Comparison of ENCODE assay signal across 9 cellular contexts in the genomic region with DNA sequence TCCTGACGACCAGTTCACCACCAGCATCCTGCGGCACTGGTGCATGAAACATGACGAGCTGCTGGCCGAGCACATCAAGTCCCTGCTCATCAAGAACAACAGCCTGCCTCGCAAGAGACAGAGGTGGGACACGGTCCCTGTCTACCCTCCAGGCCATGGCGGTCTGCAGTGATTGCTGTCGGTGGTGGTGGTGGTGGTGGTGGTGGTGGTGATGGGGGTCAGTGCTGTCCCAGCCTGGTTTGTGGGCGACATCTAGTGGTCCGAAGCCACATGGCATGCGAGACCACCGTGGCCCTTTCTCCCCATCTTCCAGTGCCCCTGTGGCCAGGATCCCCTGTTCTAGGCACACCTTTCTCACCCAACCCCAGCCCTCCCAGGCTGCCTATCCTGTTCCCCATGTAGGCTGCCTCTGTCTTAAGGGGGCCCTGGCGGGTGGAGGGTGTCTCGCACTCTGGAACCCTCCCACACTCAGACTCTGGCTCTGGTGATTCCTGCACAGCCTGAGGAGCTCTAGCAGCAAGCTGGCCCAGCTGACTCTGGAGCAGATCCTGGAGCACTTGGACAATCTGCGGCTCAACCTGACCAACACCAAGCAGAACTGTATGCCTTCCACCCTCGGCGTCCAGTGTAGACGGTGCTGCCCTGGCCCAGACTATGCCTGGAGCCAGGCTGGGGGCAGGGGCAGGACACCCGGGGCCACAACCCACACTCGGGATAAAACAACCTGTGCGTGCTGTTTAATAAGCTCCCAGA. TPM values are rescaled to one million over a fixed set of nuclear protein-coding genes. Genes with fewer than 3 reads are reported as not detected.
A peak's percentile ranks its signal among the peaks of the same experiment; 100 is the strongest.
DNase-seq lines count a peak whose midpoint lies in the region; ATAC-seq and TF ChIP-seq lines count a peak whose summit lies in the region.
"Had no signal": no experiment of that assay in that cellular context is flagged by ENCODE, and none has a peak within 500 bp of the region (broad histone marks: within the 10 kb centered on the region; RNA-seq: fewer than 3 reads in every experiment).

No MANE protein-coding gene starts in this region.

- H3K9me3 Mint-ChIP-seq in dendritic cell treated with granulocyte-macrophage colony-stimulating factor and Interleukin-4, amounts not matched to agents 40 ng/mL and 50 ng/mL, for 4 days, result no peaks in the 10 kb centered on the region
- H3K9me3 Mint-ChIP-seq in neural crest cell, result no peaks in the 10 kb centered on the region

- H3K4me2 ChIP-seq in BLaER1 treated with 17β-estradiol and CSF1 and Interleukin-3, amounts not matched to agents 10 nM and 100 nM, result peak overlapping the region; percentile 94 to 100 (median 99)

- H3K27ac Mint-ChIP-seq in dendritic cell treated with granulocyte-macrophage colony-stimulating factor and Interleukin-4, amounts not matched to agents 40 ng/mL and 50 ng/mL, for 4 days, result peak overlapping the region; percentile 83
- no peak overlapping the region for H3K27ac Mint-ChIP-seq in neural crest cell (ENCODE audit: unreplicated experiment)

- H3K4me3 ChIP-seq in BLaER1 treated with 17β-estradiol and CSF1 and Interleukin-3, amounts not matched to agents 10 nM and 100 nM, result peak overlapping the region in 9 of 10 experiments; percentile 7 to 96 (median 87); a peak in 17 of 20 replicates

- peak; percentile 60 for TF ChIP-seq CTCF in neural crest cell (conservative IDR thresholded peaks at IDR 0.05)

- peak overlapping the region; percentile 63 for H3K4me3 Mint-ChIP-seq in dendritic cell treated with granulocyte-macrophage colony-stimulating factor and Interleukin-4, amounts not matched to agents 40 ng/mL and 50 ng/mL, for 4 days
- H3K4me3 Mint-ChIP-seq in neural crest cell, result no peak overlapping the region

- peaks cover 0 to 11% (median 7%) of the 10 kb centered on the region in 11 experiments; a peak in 9 of 22 replicates for H4K20me1 ChIP-seq in BLaER1 treated with 17β-estradiol and CSF1 and Interleukin-3, amounts not matched to agents 10 nM and 100 nM

- peaks cover 9 to 41% (median 33%) of the 10 kb centered on the region in 11 experiments; a peak in 21 of 22 replicates for H3K36me3 ChIP-seq in BLaER1 treated with 17β-estradiol and CSF1 and Interleukin-3, amounts not matched to agents 10 nM and 100 nM

- peak overlapping the region; percentile 7 to 96 (median 89); a peak in 21 of 22 replicates for H3K9ac ChIP-seq in BLaER1 treated with 17β-estradiol and CSF1 and Interleukin-3, amounts not matched to agents 10 nM and 100 nM

- H3K4me1 ChIP-seq in BLaER1 treated with 17β-estradiol and CSF1 and Interleukin-3, amounts not matched to agents 10 nM and 100 nM, result peaks cover 87 to 98% (median 91%) of the 10 kb centered on the region in 10 experiments

- H3K9me3 ChIP-seq in BLaER1 treated with 17β-estradiol and CSF1 and Interleukin-3, amounts not matched to agents 10 nM and 100 nM (replicated peaks in 1 of 11), result no peaks in the 10 kb centered on the region

- peaks cover 90% of the 10 kb centered on the region for H3K4me1 Mint-ChIP-seq in dendritic cell treated with granulocyte-macrophage colony-stimulating factor and Interleukin-4, amounts not matched to agents 40 ng/mL and 50 ng/mL, for 4 days (ENCODE audit: low read depth)
- peaks cover 10% of the 10 kb centered on the region for H3K4me1 Mint-ChIP-seq in neural crest cell

- ATAC-seq in GM19351 (IDR thresholded peaks at IDR 0.05; ENCODE audit: unreplicated experiment), result no peak

- DNase-seq in KBM-7 (peak; percentile 33), neural crest cell (ENCODE audit: low read depth, low spot score) (peak; percentile 75), GF-D8 (lab: John Stamatoyannopoulos, UW) (no peak), SHP77 (lab: John Stamatoyannopoulos, UW) (no peak), NCI-H526 treated with DMSO at 0.1 percent for 48 hours (lab: John Stamatoyannopoulos, UW) (no peak)
- DNase-seq: OCI-M1 had no signal

- in situ Hi-C loops in KBM-7 (cut with MboI; ENCODE audit: low pct_unique_long_range_greater_than_20kb, low sequenced_read_pairs), result loop anchor here (10.0 kb wide), 1 partner anchor 267 kb away; no protein-coding TSS in a partner anchor

- peaks cover 81% of the 10 kb centered on the region for H3K36me3 Mint-ChIP-seq in dendritic cell treated with granulocyte-macrophage colony-stimulating factor and Interleukin-4, amounts not matched to agents 40 ng/mL and 50 ng/mL, for 4 days (ENCODE audit: low read depth)
- H3K36me3 Mint-ChIP-seq in neural crest cell (ENCODE audit: low read depth), result peaks cover 4% of the 10 kb centered on the region

- H3K27me3 ChIP-seq in BLaER1 treated with 17β-estradiol and CSF1 and Interleukin-3, amounts not matched to agents 10 nM and 100 nM, result no peaks in the 10 kb centered on the region

- H3K27ac ChIP-seq in BLaER1 treated with 17β-estradiol and CSF1 and Interleukin-3, amounts not matched to agents 10 nM and 100 nM, result peak overlapping the region; percentile 67 to 100 (median 98); a peak in 21 of 22 replicates

- H3K27me3 Mint-ChIP-seq in dendritic cell treated with granulocyte-macrophage colony-stimulating factor and Interleukin-4, amounts not matched to agents 40 ng/mL and 50 ng/mL, for 4 days, result no peaks in the 10 kb centered on the region
- peaks cover 8% of the 10 kb centered on the region for H3K27me3 Mint-ChIP-seq in neural crest cell (ENCODE audit: low read depth)

- intact Hi-C loops in dendritic cell treated with granulocyte-macrophage colony-stimulating factor and Interleukin-4, amounts not matched to agents 40 ng/mL and 50 ng/mL, for 4 days (cut with micrococcal nuclease), result no loop called here

RNA-seq across cellular contexts. Expression of a gene that starts 3.2 kb away (rescaled TPM):
- total RNA-seq in neural crest cell, result 16.8 and 18.1 TPM in 2 replicates

RNA-seq across cellular contexts. Expression of a gene that starts 44.2 kb away (rescaled TPM):
- total RNA-seq in neural crest cell, result 78.4 and 79.2 TPM in 2 replicates

Comparison
In these comparisons a context has a peak if more than half of its experiments do, and no peak if none do; other contexts are left out.
1. DNase-seq: peak in KBM-7 (single experiment) and neural crest cell (single experiment); none in GF-D8 (single experiment), SHP77 (0 of 2) and NCI-H526 treated with DMSO at 0.1 percent for 48 hours (single experiment).